Comparison of ENCODE assay signal across 10 cellular contexts in genomic region chr6:156852147-156852857, GRCh38.
A peak's percentile ranks its signal among the peaks of the same experiment; 100 is the strongest.
DNase-seq lines count a peak whose midpoint lies in the region; ATAC-seq, FAIRE-seq and TF ChIP-seq lines count a peak whose summit lies in the region.
"Had no signal": no experiment of that assay in that cellular context is flagged by ENCODE, and none has a peak within 500 bp of the region (broad histone marks: within the 10 kb centered on the region; RNA-seq: fewer than 3 reads in every experiment).

No MANE protein-coding gene starts in this region.

- H3K9me3 ChIP-seq in SU-DHL-6 (ENCODE audit: insufficient read depth, low read length), result no peaks in the 10 kb centered on the region
- H3K9me3 ChIP-seq: transverse colon had no signal

- H2AFZ ChIP-seq in SU-DHL-6 (ENCODE audit: low read depth, low read length, severe bottlenecking), result no peak overlapping the region

- peak overlapping the region; percentile 46 for H3K4me2 ChIP-seq in SU-DHL-6 (ENCODE audit: low read depth, low read length, poor library complexity, severe bottlenecking)

- H4K20me1 ChIP-seq in SU-DHL-6 (ENCODE audit: low read depth, low read length), result peaks cover 35% of the 10 kb centered on the region

- H3K9ac ChIP-seq in SU-DHL-6 (ENCODE audit: low read length), result no peak overlapping the region

- H3K9me2 ChIP-seq in SU-DHL-6 (replicated peaks; ENCODE audit: insufficient read depth, low read length), result no peaks in the 10 kb centered on the region

- H3K79me2 ChIP-seq in SU-DHL-6 (ENCODE audit: insufficient read depth, low read length), result peaks cover 77% of the 10 kb centered on the region

- FAIRE-seq in urothelium cell line (lab: Jason Lieb, UNC), result no peak

- no peaks in the 10 kb centered on the region for H3K36me3 ChIP-seq in SU-DHL-6 (ENCODE audit: low read length)
- H3K36me3 ChIP-seq: transverse colon had no signal

- DNase-seq in urothelium cell line (ENCODE audit: low spot score) (no peak), RKO (ENCODE audit: low spot score) (no peak), NCI-H345 treated with DMSO at 0.1 percent for 48 hours (lab: John Stamatoyannopoulos, UW; ENCODE audit: unreplicated experiment) (no peak)
- no peak for DNase-seq in activated CD4-positive, CD25-positive, alpha-beta regulatory T cell treated with anti-CD3 and anti-CD28 coated beads, Interleukin-2, amount 50 U/mL, for 72 hours
- DNase-seq: NCI-H2227 treated with DMSO at 0.1 percent for 48 hours, transverse colon had no signal

- peaks cover 26% of the 10 kb centered on the region for H3F3A ChIP-seq in SU-DHL-6 (ENCODE audit: insufficient read depth)

- no peak for TF ChIP-seq CTCF in C4-2B (conservative IDR thresholded peaks at IDR 0.05)
- no peak for TF ChIP-seq CTCF in SU-DHL-6 (IDR thresholded peaks at IDR 0.05; ENCODE audit: insufficient read depth, low read length, poor library complexity, severe bottlenecking)

- H3K27ac ChIP-seq in C4-2B, result peak overlapping the region; percentile 34; the same call in 1 of the 2 replicates
- H3K27ac ChIP-seq in SU-DHL-6 (ENCODE audit: low read depth, low read length), result peak overlapping the region; percentile 46

- ATAC-seq in GM19455 (IDR thresholded peaks at IDR 0.05; ENCODE audit: unreplicated experiment) (peak; percentile 60), HG03095 (IDR thresholded peaks at IDR 0.05; ENCODE audit: unreplicated experiment) (peak; percentile 56)

- no peaks in the 10 kb centered on the region for H3K27me3 ChIP-seq in SU-DHL-6 (ENCODE audit: low read length)
- H3K27me3 ChIP-seq: transverse colon had no signal

- no peak overlapping the region for H3K4me3 ChIP-seq in SU-DHL-6 (ENCODE audit: insufficient read depth, low read length, poor library complexity, severe bottlenecking)
- H3K4me3 ChIP-seq: transverse colon had no signal
